In genomic region chr7:102282465-102283362, GRCh38 we compare ENCODE assay signal across 18 cellular contexts.
"Had no signal": no experiment of that assay in that cellular context is flagged by ENCODE, and none has a peak within 500 bp of the region (broad histone marks: within the 10 kb centered on the region; RNA-seq: fewer than 3 reads in every experiment).

No MANE protein-coding gene starts in this region.

- H2AFZ ChIP-seq: hepatocyte had no signal

- H3K4me3 Mint-ChIP-seq: dendritic cell treated with granulocyte-macrophage colony-stimulating factor and Interleukin-4, amounts not matched to agents 40 ng/mL and 50 ng/mL, for 4 days; mesothelial cell of epicardium had no signal

- H3K36me3 Mint-ChIP-seq: mesothelial cell of epicardium, natural killer cell had no signal

- H3K27me3 ChIP-seq: hepatocyte, transverse colon had no signal

- ATAC-seq: foreskin keratinocyte, left colon, left ventricle myocardium superior, natural killer cell, sciatic nerve had no signal

- H3K4me1 ChIP-seq: foreskin keratinocyte had no signal

- H3K4me3 ChIP-seq: hepatocyte, spleen, stomach, thoracic aorta, transverse colon had no signal

- H3K4me2 ChIP-seq: hepatocyte had no signal

- H3K27ac ChIP-seq: foreskin keratinocyte, hepatocyte, stomach, thoracic aorta, transverse colon had no signal

- DNase-seq: cerebellar nuclear complex; foreskin keratinocyte; left colon; left ventricle myocardium superior; natural killer cell; spleen; stimulated activated CD4-positive, alpha-beta T cell treated with anti-CD3 and anti-CD28 coated beads, Interleukin-15, amount 100 ng/mL, for 24 hours; stimulated activated CD4-positive, alpha-beta T cell treated with anti-CD3 and anti-CD28 coated beads, Interleukin-1b, Interleukin-23, amount 100 ng/mL, for 48 hours; stimulated activated CD4-positive, alpha-beta T cell treated with anti-CD3 and anti-CD28 coated beads, Interleukin-4, amount 100 ng/mL, for 24 hours; stimulated activated naive CD4-positive, alpha-beta T cell; stomach; substantia nigra; transverse colon had no signal

- H3K27ac Mint-ChIP-seq: dendritic cell treated with granulocyte-macrophage colony-stimulating factor and Interleukin-4, amounts not matched to agents 40 ng/mL and 50 ng/mL, for 4 days; mesothelial cell of epicardium; natural killer cell had no signal

- H3K9me3 Mint-ChIP-seq: dendritic cell treated with granulocyte-macrophage colony-stimulating factor and Interleukin-4, amounts not matched to agents 40 ng/mL and 50 ng/mL, for 4 days; mesothelial cell of epicardium; natural killer cell had no signal

- H3K36me3 ChIP-seq: spleen, stomach, thoracic aorta, transverse colon had no signal

- H3K9me3 ChIP-seq: spleen, stomach, thoracic aorta, transverse colon had no signal
